ENCODE assay signal across 12 cellular contexts in genomic region chr17:81901167-81902022, GRCh38. TPM values are rescaled to one million over a fixed set of nuclear protein-coding genes. Genes with fewer than 3 reads are reported as not detected.
DNase-seq lines count a peak whose midpoint lies in the region; ATAC-seq and TF ChIP-seq lines count a peak whose summit lies in the region.
"Had no signal": no experiment of that assay in that cellular context is flagged by ENCODE, and none has a peak within 500 bp of the region (broad histone marks: within the 10 kb centered on the region; RNA-seq: fewer than 3 reads in every experiment).

No MANE protein-coding gene starts in this region.

- no peak overlapping the region for H3K27ac ChIP-seq in mammary epithelial cell (ENCODE audit: insufficient read depth, low read depth, low read length)
- no peak overlapping the region for H3K27ac ChIP-seq in mesodermal cell (ENCODE audit: low read depth, low read length, severe bottlenecking)
- H3K27ac ChIP-seq: BLaER1 had no signal

- H3K9me3 Mint-ChIP-seq in activated naive CD4-positive, alpha-beta T cell treated with anti-CD3 and anti-CD28 coated beads, Interleukin-2, amount 50 U/mL, for 72 hours = no peaks in the 10 kb centered on the region
- no peaks in the 10 kb centered on the region for H3K9me3 Mint-ChIP-seq in type B pancreatic cell

- no peak for DNase-seq in activated naive CD4-positive, alpha-beta T cell treated with anti-CD3 and anti-CD28 coated beads, Interleukin-2, amount 50 U/mL, for 72 hours (ENCODE audit: low spot score in 2 of 2)
- DNase-seq in activated naive CD4-positive, alpha-beta T cell treated with anti-CD3 and anti-CD28 coated beads, Interleukin-2, amount 50 U/mL, for 16 hours = no peak
- DNase-seq in mammary epithelial cell (no peak), type B pancreatic cell (ENCODE audit: extremely low spot score, unreplicated experiment) (no peak), NCI-H146 treated with DMSO at 0.1 percent for 48 hours (lab: John Stamatoyannopoulos, UW; ENCODE audit: unreplicated experiment) (no peak), CD1c-positive myeloid dendritic cell (ENCODE audit: extremely low spot score) (no peak)
- DNase-seq: dermis blood vessel endothelial cell, NCI-H187, SHP77 treated with DMSO at 0.1 percent for 48 hours had no signal

- peak; percentile 25 to 26 for ATAC-seq in activated naive CD4-positive, alpha-beta T cell treated with anti-CD3 and anti-CD28 coated beads, Interleukin-2, amount 50 U/mL, for 72 hours
- no peak for ATAC-seq in GM21786 (IDR thresholded peaks at IDR 0.05; ENCODE audit: unreplicated experiment)

- H3K27me3 ChIP-seq in mammary epithelial cell (ENCODE audit: insufficient read depth, low read length) = no peaks in the 10 kb centered on the region

- H3K4me3 Mint-ChIP-seq in type B pancreatic cell = peak overlapping the region; percentile 77

- no peaks in the 10 kb centered on the region for H4K20me1 ChIP-seq in mammary epithelial cell (ENCODE audit: insufficient read depth, low read length)

- dilution Hi-C loops in mammary epithelial cell (cut with HindIII; ENCODE audit: low sequenced_read_pairs) = no loop called here

- H3K27me3 Mint-ChIP-seq in type B pancreatic cell = peaks cover 9% of the 10 kb centered on the region

- no peak overlapping the region for H2AFZ ChIP-seq in mammary epithelial cell (ENCODE audit: low read depth, low read length)

- no peaks in the 10 kb centered on the region for H3K79me2 ChIP-seq in mammary epithelial cell (ENCODE audit: insufficient read depth, low read length)

- H3K4me1 Mint-ChIP-seq in type B pancreatic cell (ENCODE audit: unreplicated experiment) = peaks cover 7% of the 10 kb centered on the region

- H3K9ac ChIP-seq in mammary epithelial cell (ENCODE audit: insufficient read depth, low read length) = no peak overlapping the region
- H3K9ac ChIP-seq: BLaER1 had no signal

- CTCF ChIA-PET in mammary epithelial cell (lab: Charles Lee; ENCODE audit: low non-redundant PET) = no interaction called here

- H3K4me3 ChIP-seq in mammary epithelial cell (replicated peaks in 1 of 3; ENCODE audit: insufficient read depth in 1 of 3, low read depth in 2 of 3, low read length in 3 of 3) (no peak overlapping the region), mesodermal cell (ENCODE audit: extremely low read depth, insufficient read depth, low read length, poor library complexity, severe bottlenecking) (peak overlapping the region; percentile 5)
- H3K4me3 ChIP-seq: BLaER1 had no signal

- BruUV-seq in mammary epithelial cell (replicated peaks; lab: Mats Ljungman, UMichigan) = no TSS peak

- peaks cover 14 to 18% of the 10 kb centered on the region in 2 donors for H3K36me3 Mint-ChIP-seq in activated naive CD4-positive, alpha-beta T cell treated with anti-CD3 and anti-CD28 coated beads, Interleukin-2, amount 50 U/mL, for 72 hours
- peaks cover 15% of the 10 kb centered on the region for H3K36me3 Mint-ChIP-seq in type B pancreatic cell

- H3K4me1 ChIP-seq in mammary epithelial cell (ENCODE audit: insufficient read depth, low read length) (peaks cover 8% of the 10 kb centered on the region), mesodermal cell (ENCODE audit: control insufficient read depth, insufficient read depth, low read length, poor library complexity, severe bottlenecking) (peaks cover 21% of the 10 kb centered on the region)

- WGBS in mammary epithelial cell (ENCODE audit: low coverage, missing lambda C conversion rate) = 77% methylated on average over 15 of the region's 21 CpGs
- 65 to 67% methylated on average over 20 to 21 of the region's 21 CpGs for WGBS in mesodermal cell (ENCODE audit: insufficient coverage in 2 of 2), 2 experiments

- in situ Hi-C loops in mammary epithelial cell (cut with MboI; ENCODE audit: low sequenced_read_pairs in 2 of 2) = no loop called here

- H3K36me3 ChIP-seq in mammary epithelial cell (ENCODE audit: insufficient read depth, low read length) (peaks cover 3% of the 10 kb centered on the region), mesodermal cell (ENCODE audit: control insufficient read depth, insufficient read depth, low read length) (peaks cover 64% of the 10 kb centered on the region)

- no peak overlapping the region for H3K27ac Mint-ChIP-seq in activated naive CD4-positive, alpha-beta T cell treated with anti-CD3 and anti-CD28 coated beads, Interleukin-2, amount 50 U/mL, for 72 hours
- no peak overlapping the region for H3K27ac Mint-ChIP-seq in type B pancreatic cell

- intact Hi-C loops in mammary epithelial cell (cut with micrococcal nuclease) = no loop called here

- H3K9me3 ChIP-seq in mammary epithelial cell (replicated peaks; ENCODE audit: insufficient read depth, low read length) (no peaks in the 10 kb centered on the region), mesodermal cell (ENCODE audit: control insufficient read depth, low read length) (no peaks in the 10 kb centered on the region)
- H3K9me3 ChIP-seq: BLaER1 had no signal

- H3K4me2 ChIP-seq in mammary epithelial cell (ENCODE audit: insufficient read depth, low read depth, low read length) = peak overlapping the region; percentile 68

- no peak for TF ChIP-seq CTCF in mammary epithelial cell (conservative IDR thresholded peaks at IDR 0.05 in 1 of 2, IDR thresholded peaks at IDR 0.05 in 1 of 2; ENCODE audit: extremely low read depth in 1 of 2, insufficient read depth in 1 of 2, low read depth in 1 of 2, low read length in 2 of 2)
- TF ChIP-seq CTCF in type B pancreatic cell (conservative IDR thresholded peaks at IDR 0.05) = no peak

RNA-seq across cellular contexts. Expression of gene NPB, which starts 0.6 kb away (rescaled TPM):
- under 1 TPM in 1 of 2 donors, not detected in 1; 0.27 TPM for total RNA-seq in activated naive CD4-positive, alpha-beta T cell treated with anti-CD3 and anti-CD28 coated beads, Interleukin-2, amount 50 U/mL, for 72 hours
- total RNA-seq in mammary epithelial cell (not detected), type B pancreatic cell (ENCODE audit: low replicate concordance) (0.64 and 2.5 TPM in 2 replicates)
- 0.06 TPM for polyA plus RNA-seq in mammary epithelial cell
- polyA minus RNA-seq in mammary epithelial cell = not detected
- 1.9 TPM for polyA plus RNA-seq in mesodermal cell (2013, experiment 1 of 2)
- polyA plus RNA-seq in mesodermal cell (2013, experiment 2 of 2) = not detected
- total RNA-seq: dermis blood vessel endothelial cell had no signal

RNA-seq across cellular contexts. Expression of gene PCYT2, which starts 9.8 kb away (rescaled TPM):
- total RNA-seq in activated naive CD4-positive, alpha-beta T cell treated with anti-CD3 and anti-CD28 coated beads, Interleukin-2, amount 50 U/mL, for 72 hours = 10 to 100 TPM; 16.4 to 20.1 TPM
- total RNA-seq in mammary epithelial cell (10 to 100 TPM; 23.5 to 48.7 TPM), type B pancreatic cell (ENCODE audit: low replicate concordance) (46.8 and 50.4 TPM in 2 replicates)
- polyA plus RNA-seq in mammary epithelial cell = 51.6 TPM
- 33.7 TPM for polyA minus RNA-seq in mammary epithelial cell
- 41.1 TPM for polyA plus RNA-seq in mesodermal cell (2013, experiment 1 of 2)
- 36.6 TPM for polyA plus RNA-seq in mesodermal cell (2013, experiment 2 of 2)

RNA-seq across cellular contexts. Expression of gene ANAPC11, which starts 9.9 kb away (rescaled TPM):
- total RNA-seq in activated naive CD4-positive, alpha-beta T cell treated with anti-CD3 and anti-CD28 coated beads, Interleukin-2, amount 50 U/mL, for 72 hours = 100 to 1,000 TPM; 122 to 154 TPM
- 100 to 1,000 TPM in 1 of 2 donors, 10 to 100 TPM in 1; 65.3 to 112 TPM for total RNA-seq in mammary epithelial cell
- 285 TPM for polyA plus RNA-seq in mammary epithelial cell
- polyA minus RNA-seq in mammary epithelial cell = 68.5 TPM
- 200 TPM for polyA plus RNA-seq in mesodermal cell (2013, experiment 1 of 2)
- polyA plus RNA-seq in mesodermal cell (2013, experiment 2 of 2) = 198 TPM
- 136 and 140 TPM in 2 replicates for total RNA-seq in type B pancreatic cell (ENCODE audit: low replicate concordance)

RNA-seq across cellular contexts. Expression of gene ALYREF, which starts 10.0 kb away (rescaled TPM):
- 100 to 1,000 TPM; 186 TPM for total RNA-seq in activated naive CD4-positive, alpha-beta T cell treated with anti-CD3 and anti-CD28 coated beads, Interleukin-2, amount 50 U/mL, for 72 hours
- total RNA-seq in mammary epithelial cell = 100 to 1,000 TPM in 1 of 2 donors, 10 to 100 TPM in 1; 51.2 to 106 TPM
- polyA plus RNA-seq in mammary epithelial cell = 72.8 TPM
- polyA minus RNA-seq in mammary epithelial cell = 122 TPM
- 114 TPM for polyA plus RNA-seq in mesodermal cell (2013, experiment 1 of 2)
- 110 TPM for polyA plus RNA-seq in mesodermal cell (2013, experiment 2 of 2)
- 102 and 124 TPM in 2 replicates for total RNA-seq in type B pancreatic cell (ENCODE audit: low replicate concordance)

RNA-seq across cellular contexts. Expression of gene SIRT7, which starts 16.6 kb away (rescaled TPM):
- total RNA-seq in activated naive CD4-positive, alpha-beta T cell treated with anti-CD3 and anti-CD28 coated beads, Interleukin-2, amount 50 U/mL, for 72 hours = 10 to 100 TPM; 35.7 to 43.7 TPM
- total RNA-seq in mammary epithelial cell (10 to 100 TPM; 15.5 to 28.1 TPM), type B pancreatic cell (ENCODE audit: low replicate concordance) (29.9 and 46.0 TPM in 2 replicates)
- polyA plus RNA-seq in mammary epithelial cell = 7.2 TPM
- polyA minus RNA-seq in mammary epithelial cell = 12.6 TPM
- polyA plus RNA-seq in mesodermal cell (2013, experiment 1 of 2) = 10.3 TPM
- 8.3 TPM for polyA plus RNA-seq in mesodermal cell (2013, experiment 2 of 2)
